Comparison of ENCODE assay signal across 13 cellular contexts in the genomic region with DNA sequence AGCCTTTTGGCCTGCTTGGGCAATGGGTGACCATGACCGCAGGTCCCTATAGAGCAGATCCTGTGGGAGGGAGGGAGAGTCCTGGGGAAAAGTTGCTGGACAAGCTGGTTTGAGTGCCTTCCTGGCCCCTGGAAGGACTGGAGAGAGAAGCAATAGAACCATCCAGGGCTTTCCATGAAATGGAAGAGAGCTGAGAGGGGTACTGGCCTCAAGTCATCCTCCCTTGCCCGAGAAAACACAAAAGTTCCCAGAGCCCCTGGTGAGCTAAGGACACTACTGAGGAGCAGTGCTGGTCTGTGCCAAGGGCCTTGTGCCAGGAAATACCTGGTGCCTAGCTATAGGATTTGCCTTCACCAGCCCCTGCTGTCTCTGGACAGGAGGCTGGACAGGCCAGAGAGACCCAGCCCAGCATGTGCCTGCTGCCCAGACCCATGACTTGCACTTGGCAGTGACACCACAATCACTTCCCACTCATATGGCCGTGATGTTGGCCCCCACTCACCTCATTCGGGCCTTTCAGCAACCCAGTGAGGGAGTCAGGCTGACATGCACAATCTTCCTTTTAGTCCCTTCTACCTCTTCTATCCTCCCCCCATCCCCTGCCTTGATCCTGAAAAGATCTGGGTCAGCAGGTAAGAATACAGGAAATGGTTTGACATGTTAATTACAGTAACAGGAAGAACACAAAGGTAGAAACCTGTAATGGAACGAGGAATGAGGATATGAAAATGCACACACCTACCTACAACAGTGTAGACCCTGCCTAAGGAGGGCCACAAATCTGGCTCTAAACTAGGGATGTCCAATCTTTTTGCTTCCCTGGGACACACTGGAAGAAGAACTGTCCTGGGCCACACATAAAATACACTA. TPM values are rescaled to one million over a fixed set of nuclear protein-coding genes. Genes with fewer than 3 reads are reported as not detected.
DNase-seq lines count a peak whose midpoint lies in the region; ATAC-seq and TF ChIP-seq lines count a peak whose summit lies in the region.
"Had no signal": no experiment of that assay in that cellular context is flagged by ENCODE, and none has a peak within 500 bp of the region (broad histone marks: within the 10 kb centered on the region; RNA-seq: fewer than 3 reads in every experiment).

No MANE protein-coding gene starts in this region.

- H3K4me2 ChIP-seq in SK-N-SH = no peak overlapping the region

- no peak for TF ChIP-seq RAD21 in SK-N-SH (IDR thresholded peaks at IDR 0.05; ENCODE audit: low read length)

- H3K36me3 Mint-ChIP-seq in activated naive CD4-positive, alpha-beta T cell treated with anti-CD3 and anti-CD28 coated beads, Interleukin-2, amount 50 U/mL, for 72 hours = peaks cover 12 to 43% of the 10 kb centered on the region in 2 donors

- H3K27me3 ChIP-seq in SK-N-SH (ENCODE audit: insufficient read depth) = no peaks in the 10 kb centered on the region
- no peaks in the 10 kb centered on the region for H3K27me3 ChIP-seq in tibial nerve
- H3K27me3 ChIP-seq in dorsolateral prefrontal cortex = no peaks in the 10 kb centered on the region
- H3K27me3 ChIP-seq: body of pancreas had no signal

- H3F3A ChIP-seq in SK-N-SH (replicated peaks; ENCODE audit: insufficient read depth) = peaks cover 18% of the 10 kb centered on the region

- H3K9me3 Mint-ChIP-seq in activated naive CD4-positive, alpha-beta T cell treated with anti-CD3 and anti-CD28 coated beads, Interleukin-2, amount 50 U/mL, for 72 hours = no peaks in the 10 kb centered on the region

- peaks cover 19 to 31% of the 10 kb centered on the region in 2 experiments for H3K4me1 ChIP-seq in SK-N-SH (ENCODE audit: control insufficient read depth in 1 of 2, insufficient read depth in 2 of 2, low read depth in 1 of 2, low read length in 1 of 2)
- peaks cover 0 to 60% (median 25%) of the 10 kb centered on the region in 4 donors for H3K4me1 ChIP-seq in tibial nerve

- no peak for TF ChIP-seq EP300 in SK-N-SH (IDR thresholded peaks at IDR 0.05; ENCODE audit: borderline replicate concordance in 1 of 2, low read depth in 1 of 2, low read length in 1 of 2)
- TF ChIP-seq EP300 in tibial nerve (IDR thresholded peaks at IDR 0.05) = no peak

- H3K9ac ChIP-seq in SK-N-SH = no peak overlapping the region

- 92% methylated on average over 4 of the region's 5 CpGs for WGBS in SK-N-SH (ENCODE audit: low lambda C conversion rate)
- WGBS in tibial nerve, 2 donors = 67 to 82% methylated on average over 5 of the region's 5 CpGs

- H4K20me1 ChIP-seq in SK-N-SH (ENCODE audit: insufficient read depth) = peaks cover 6% of the 10 kb centered on the region; the same call in 1 of the 2 replicates

- intact Hi-C loops in dorsolateral prefrontal cortex (cut with DNase I) = no loop called here

- DNase-seq in SK-N-SH = peak; percentile 3
- peak in 1 of 2 donors; percentile 41 for DNase-seq in activated naive CD4-positive, alpha-beta T cell treated with anti-CD3 and anti-CD28 coated beads, Interleukin-2, amount 50 U/mL, for 72 hours (ENCODE audit: low spot score in 2 of 2)
- peak; percentile 14 for DNase-seq in omental fat pad (ENCODE audit: low spot score)
- no peak for DNase-seq in tibial nerve (ENCODE audit: low spot score in 2 of 2)
- no peak for DNase-seq in dorsolateral prefrontal cortex
- no peak for DNase-seq in G401 (ENCODE audit: low spot score)
- DNase-seq: activated CD4-positive, CD25-positive, alpha-beta regulatory T cell treated with anti-CD3 and anti-CD28 coated beads, Interleukin-2, amount 50 U/mL, for 72 hours; NCI-H187 had no signal

- H3K36me3 ChIP-seq in SK-N-SH (replicated peaks in 1 of 2; ENCODE audit: control insufficient read depth in 1 of 2, insufficient read depth in 2 of 2, low read length in 1 of 2) (peaks cover 25 to 53% of the 10 kb centered on the region in 2 experiments), tibial nerve (peaks cover 5 to 72% (median 24%) of the 10 kb centered on the region in 3 donors)

- no peaks in the 10 kb centered on the region for H3K9me3 ChIP-seq in SK-N-SH
- H3K9me3 ChIP-seq in tibial nerve = no peaks in the 10 kb centered on the region
- H3K9me3 ChIP-seq: body of pancreas had no signal

- no peak overlapping the region for H2AFZ ChIP-seq in SK-N-SH (ENCODE audit: low read depth)

- no peak for TF ChIP-seq POLR2A in tibial nerve (IDR thresholded peaks at IDR 0.05)

- ATAC-seq in SK-N-SH treated with all-trans-retinoic acid at 6 μM for 48 hours = no peak
- peak; percentile 39 for ATAC-seq in HG02610 (IDR thresholded peaks at IDR 0.05; ENCODE audit: unreplicated experiment)
- peak; percentile 20 to 24 for ATAC-seq in activated naive CD4-positive, alpha-beta T cell treated with anti-CD3 and anti-CD28 coated beads, Interleukin-2, amount 50 U/mL, for 72 hours
- ATAC-seq in omental fat pad (ENCODE audit: low FRiP score) = no peak
- ATAC-seq: body of pancreas, Panc1 had no signal

- POLR2A ChIA-PET in SK-N-SH (lab: Yijun Ruan, JAX) = no interaction called here

- H3K27ac ChIP-seq in SK-N-SH (ENCODE audit: low read depth in 2 of 2, low read length in 1 of 2) = no peak overlapping the region
- H3K27ac ChIP-seq in tibial nerve = no peak overlapping the region
- no peak overlapping the region for H3K27ac ChIP-seq in dorsolateral prefrontal cortex
- H3K27ac ChIP-seq: 22Rv1 had no signal

- no peak for TF ChIP-seq CTCF in SK-N-SH (IDR thresholded peaks at IDR 0.05)
- no peak for TF ChIP-seq CTCF in omental fat pad (IDR thresholded peaks at IDR 0.05)
- no peak for TF ChIP-seq CTCF in tibial nerve (IDR thresholded peaks at IDR 0.05)
- no peak for TF ChIP-seq CTCF in dorsolateral prefrontal cortex (IDR thresholded peaks at IDR 0.05 in 54 of 56, conservative IDR thresholded peaks at IDR 0.05 in 2 of 56; ENCODE audit: low read depth in 1 of 56, partially characterized antibody in 56 of 56)

- H3K27ac Mint-ChIP-seq in activated naive CD4-positive, alpha-beta T cell treated with anti-CD3 and anti-CD28 coated beads, Interleukin-2, amount 50 U/mL, for 72 hours = peak overlapping the region; percentile 65 to 89

- CTCF ChIA-PET in SK-N-SH (lab: Yijun Ruan, JAX) = interaction anchor here (0.7 to 2.4 kb wide), 3 partner anchors 11 to 23 kb away, joined by 3 to 7 read pairs (median 3); no protein-coding TSS in a partner anchor

- H3K9me2 ChIP-seq in SK-N-SH = no peaks in the 10 kb centered on the region

- no peak overlapping the region for H3K4me3 ChIP-seq in SK-N-SH (ENCODE audit: low read depth in 2 of 2, low read length in 1 of 2)
- no peak overlapping the region for H3K4me3 ChIP-seq in tibial nerve
- H3K4me3 ChIP-seq in dorsolateral prefrontal cortex = no peak overlapping the region
- H3K4me3 ChIP-seq: body of pancreas had no signal

- in situ Hi-C loops in G401 (cut with HindIII; ENCODE audit: low sequenced_read_pairs) = no loop called here

- H3K79me2 ChIP-seq in SK-N-SH (ENCODE audit: insufficient read depth) = peaks cover 64% of the 10 kb centered on the region

TF ChIP-seq in SK-N-SH, 30 proteins besides CTCF, POLR2A, EP300 and RAD21 (continues in another document):
- no peak for TF ChIP-seq RXRA (IDR thresholded peaks at IDR 0.05; ENCODE audit: borderline replicate concordance, low read depth)
- TF ChIP-seq, protein P1, sequence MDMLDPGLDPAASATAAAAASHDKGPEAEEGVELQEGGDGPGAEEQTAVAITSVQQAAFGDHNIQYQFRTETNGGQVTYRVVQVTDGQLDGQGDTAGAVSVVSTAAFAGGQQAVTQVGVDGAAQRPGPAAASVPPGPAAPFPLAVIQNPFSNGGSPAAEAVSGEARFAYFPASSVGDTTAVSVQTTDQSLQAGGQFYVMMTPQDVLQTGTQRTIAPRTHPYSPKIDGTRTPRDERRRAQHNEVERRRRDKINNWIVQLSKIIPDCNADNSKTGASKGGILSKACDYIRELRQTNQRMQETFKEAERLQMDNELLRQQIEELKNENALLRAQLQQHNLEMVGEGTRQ (IDR thresholded peaks at IDR 0.05; ENCODE audit: borderline replicate concordance, low read depth, low read length) = no peak

TF ChIP-seq in SK-N-SH treated with all-trans-retinoic acid at 6 μM for 48 hours, 23 proteins besides CTCF, POLR2A, EP300 and RAD21 (continues in another document):
- TF ChIP-seq TCF4 (CRISPR knock-in tag; IDR thresholded peaks at IDR 0.05; ENCODE audit: borderline replicate concordance) (no peak), ESRRG (CRISPR knock-in tag; IDR thresholded peaks at IDR 0.05) (no peak), OSR1 (CRISPR knock-in tag; IDR thresholded peaks at IDR 0.05) (no peak), ZFP3 (CRISPR knock-in tag; IDR thresholded peaks at IDR 0.05) (no peak)

RNA-seq across cellular contexts. Expression of a gene that starts 7.0 kb away (rescaled TPM):
- polyA plus RNA-seq in SK-N-SH (2012; rRNA removed) = 32.1 and 37.3 TPM in 2 replicates
- 16.7 and 25.0 TPM in 2 replicates for polyA plus RNA-seq in SK-N-SH (2012; cell fraction: cytosol; rRNA removed)
- polyA plus RNA-seq in SK-N-SH (2012; cell fraction: nucleus; rRNA removed) = 57.5 and 58.1 TPM in 2 replicates
- total RNA-seq in activated naive CD4-positive, alpha-beta T cell treated with anti-CD3 and anti-CD28 coated beads, Interleukin-2, amount 50 U/mL, for 72 hours = 10 to 100 TPM; 19.3 to 33.9 TPM
- total RNA-seq in omental fat pad (10 to 100 TPM in 3 of 4 donors, 1 to 10 TPM in 1; 9.7 to 20.0 (median 15.2) TPM), tibial nerve (10 to 100 TPM; 16.8 to 24.6 (median 21.7) TPM), dorsolateral prefrontal cortex (10 to 100 TPM; 24.9 to 51.7 (median 37.5) TPM)
- total RNA-seq in G401 (2014; rRNA removed; shearing (Covaris generic)) = 23.1 and 24.6 TPM in 2 replicates

RNA-seq across cellular contexts. Expression of a gene that starts 19.3 kb away (rescaled TPM):
- 14.2 and 16.0 TPM in 2 replicates for polyA plus RNA-seq in SK-N-SH (2012; rRNA removed)
- polyA plus RNA-seq in SK-N-SH (2012; cell fraction: cytosol; rRNA removed) = 9.0 and 12.7 TPM in 2 replicates
- 24.5 and 34.1 TPM in 2 replicates for polyA plus RNA-seq in SK-N-SH (2012; cell fraction: nucleus; rRNA removed)
- 10 to 100 TPM; 46.4 to 54.9 TPM for total RNA-seq in activated naive CD4-positive, alpha-beta T cell treated with anti-CD3 and anti-CD28 coated beads, Interleukin-2, amount 50 U/mL, for 72 hours
- total RNA-seq in omental fat pad = 10 to 100 TPM; 25.5 to 40.8 (median 26.8) TPM
- total RNA-seq in tibial nerve = 10 to 100 TPM; 22.4 to 38.4 (median 31.8) TPM
- 10 to 100 TPM; 15.9 to 43.0 (median 23.4) TPM for total RNA-seq in dorsolateral prefrontal cortex
- 57.1 and 63.1 TPM in 2 replicates for total RNA-seq in G401 (2014; rRNA removed; shearing (Covaris generic))

RNA-seq across cellular contexts. Expression of a gene that starts 40.1 kb away (rescaled TPM):
- 47.0 and 62.9 TPM in 2 replicates for polyA plus RNA-seq in SK-N-SH (2012; rRNA removed)
- polyA plus RNA-seq in SK-N-SH (2012; cell fraction: cytosol; rRNA removed) = 8.9 and 14.8 TPM in 2 replicates
- 466 and 588 TPM in 2 replicates for polyA plus RNA-seq in SK-N-SH (2012; cell fraction: nucleus; rRNA removed)
- 100 to 1,000 TPM in 1 of 2 donors, 10 to 100 TPM in 1; 93.0 to 152 TPM for total RNA-seq in activated naive CD4-positive, alpha-beta T cell treated with anti-CD3 and anti-CD28 coated beads, Interleukin-2, amount 50 U/mL, for 72 hours
- total RNA-seq in omental fat pad (10 to 100 TPM; 18.4 to 30.6 (median 24.8) TPM), tibial nerve (100 to 1,000 TPM in 1 of 4 donors, 10 to 100 TPM in 3; 40.8 to 118 (median 68.5) TPM), dorsolateral prefrontal cortex (100 to 1,000 TPM in 5 of 120 experiments, 10 to 100 TPM in 115; 27.9 to 117 (median 68.8) TPM)
- total RNA-seq in G401 (2014; rRNA removed; shearing (Covaris generic)) = 7.9 and 12.7 TPM in 2 replicates

Comparison
In these comparisons a context has a peak if more than half of its experiments do, and no peak if none do; other contexts are left out.
1. DNase-seq: peak in SK-N-SH (single experiment) and omental fat pad (single experiment); none in tibial nerve (0 of 2), dorsolateral prefrontal cortex (0 of 10) and G401 (single experiment).
2. ATAC-seq: peak in HG02610 (single experiment) and activated naive CD4-positive, alpha-beta T cell treated with anti-CD3 and anti-CD28 coated beads, Interleukin-2, amount 50 U/mL, for 72 hours (2 of 2); none in SK-N-SH treated with all-trans-retinoic acid at 6 μM for 48 hours (single experiment) and omental fat pad (single experiment).